ENCODE assay signal across 10 cellular contexts in genomic region chr14:56247495-56248087, GRCh38.
A peak's percentile ranks its signal among the peaks of the same experiment; 100 is the strongest.
DNase-seq lines count a peak whose midpoint lies in the region; ATAC-seq and TF ChIP-seq lines count a peak whose summit lies in the region.
"Had no signal": no experiment of that assay in that cellular context is flagged by ENCODE, and none has a peak within 500 bp of the region (broad histone marks: within the 10 kb centered on the region; RNA-seq: fewer than 3 reads in every experiment).

No MANE protein-coding gene starts in this region.

- H3K27ac ChIP-seq in OCI-LY7 (ENCODE audit: low read depth, low read length, poor library complexity, severe bottlenecking) (no peak overlapping the region), fibroblast of lung (ENCODE audit: insufficient read depth, low read length) (no peak overlapping the region)
- H3K27ac ChIP-seq: BLaER1 had no signal

- ATAC-seq in GM21526 (IDR thresholded peaks at IDR 0.05; ENCODE audit: low FRiP score, unreplicated experiment) (no peak), HG03520 (IDR thresholded peaks at IDR 0.05; ENCODE audit: unreplicated experiment) (no peak), GM19463 (IDR thresholded peaks at IDR 0.05; ENCODE audit: unreplicated experiment) (no peak)

- intact Hi-C loops in OCI-LY7 (cut with micrococcal nuclease; ENCODE audit: unreplicated experiment): no loop called here

- H3K4me1 ChIP-seq in OCI-LY7 (ENCODE audit: insufficient read depth, low read length, poor library complexity, severe bottlenecking): no peaks in the 10 kb centered on the region
- H3K4me1 ChIP-seq in fibroblast of lung (ENCODE audit: control insufficient read depth, extremely low read depth, insufficient read depth, low read length): no peaks in the 10 kb centered on the region

- H2AFZ ChIP-seq in OCI-LY7 (ENCODE audit: low read length) (no peak overlapping the region), fibroblast of lung (ENCODE audit: low read length) (no peak overlapping the region)

- H3K9ac ChIP-seq in fibroblast of lung (ENCODE audit: insufficient read depth, low read length): no peak overlapping the region
- H3K9ac ChIP-seq: BLaER1 had no signal

- POLR2A ChIA-PET in OCI-LY7 (lab: Charles Lee): no interaction called here

- H3K9me3 ChIP-seq in OCI-LY7 (ENCODE audit: low read length): no peaks in the 10 kb centered on the region
- no peaks in the 10 kb centered on the region for H3K9me3 ChIP-seq in fibroblast of lung (ENCODE audit: control insufficient read depth, insufficient read depth, low read depth, low read length)

- CTCF ChIA-PET in OCI-LY7 (lab: Charles Lee; ENCODE audit: unreplicated experiment): no interaction called here

- H4K20me1 ChIP-seq in OCI-LY7 (ENCODE audit: insufficient read depth, low read length): no peaks in the 10 kb centered on the region
- no peaks in the 10 kb centered on the region for H4K20me1 ChIP-seq in fibroblast of lung (ENCODE audit: control insufficient read depth, extremely low read depth, insufficient read depth, low read length)

- H3K9me2 ChIP-seq in OCI-LY7 (ENCODE audit: insufficient read depth, low read length): no peaks in the 10 kb centered on the region

- no peaks in the 10 kb centered on the region for H3K27me3 ChIP-seq in fibroblast of lung (ENCODE audit: control insufficient read depth, insufficient read depth, low read length)
- H3K27me3 ChIP-seq: BLaER1 had no signal

- H3K36me3 ChIP-seq in OCI-LY7 (ENCODE audit: insufficient read depth, low read length): no peaks in the 10 kb centered on the region
- no peaks in the 10 kb centered on the region for H3K36me3 ChIP-seq in fibroblast of lung (ENCODE audit: control insufficient read depth, insufficient read depth, low read length)

- no peaks in the 10 kb centered on the region for H3K79me2 ChIP-seq in OCI-LY7 (ENCODE audit: insufficient read depth, low read depth, low read length)
- H3K79me2 ChIP-seq in fibroblast of lung (ENCODE audit: control insufficient read depth, insufficient read depth, low read length): no peaks in the 10 kb centered on the region

- TF ChIP-seq CTCF in OCI-LY7 (conservative IDR thresholded peaks at IDR 0.05; ENCODE audit: low read length): peak; percentile 74
- peak; percentile 21 to 48 for TF ChIP-seq CTCF in fibroblast of lung (conservative IDR thresholded peaks at IDR 0.05 in 1 of 2, IDR thresholded peaks at IDR 0.05 in 1 of 2; ENCODE audit: low read depth in 1 of 2, low read length in 2 of 2)
- peak; percentile 50 for TF ChIP-seq CTCF in retinal pigment epithelial cell (conservative IDR thresholded peaks at IDR 0.05; ENCODE audit: low read depth, low read length)

- DNase-seq in NCI-H82 (lab: John Stamatoyannopoulos, UW) (peak; percentile 74), NCI-H82 treated with DMSO at 0.1 percent for 48 hours (lab: John Stamatoyannopoulos, UW; ENCODE audit: unreplicated experiment) (no peak), OCI-LY7 (ENCODE audit: low spot score) (peak; percentile 18), fibroblast of lung (ENCODE audit: low read depth in 2 of 2) (peak; percentile 25 to 56), retinal pigment epithelial cell (ENCODE audit: low read depth) (no peak)
- DNase-seq: stimulated activated CD4-positive, alpha-beta T cell treated with anti-CD3 and anti-CD28 coated beads, Interleukin-4, amount 100 ng/mL, for 4 hours had no signal

- no TSS peak for BruUV-seq in OCI-LY7 (replicated peaks; lab: Mats Ljungman, UMichigan)

- H3K4me2 ChIP-seq in OCI-LY7 (ENCODE audit: low read length) (no peak overlapping the region), fibroblast of lung (ENCODE audit: extremely low read depth, insufficient read depth, low read length) (no peak overlapping the region)
- H3K4me2 ChIP-seq: BLaER1 had no signal

- H3K4me3 ChIP-seq in OCI-LY7 (ENCODE audit: low read depth, low read length, poor library complexity, severe bottlenecking) (no peak overlapping the region), fibroblast of lung (replicated peaks in 1 of 4; ENCODE audit: control extremely low read depth in 1 of 4, insufficient read depth in 1 of 4, low read depth in 3 of 4, low read length in 4 of 4) (no peak overlapping the region), retinal pigment epithelial cell (ENCODE audit: low read length) (no peak overlapping the region)
- H3K4me3 ChIP-seq: BLaER1 had no signal

Comparison
In these comparisons a context has a peak if more than half of its experiments do, and no peak if none do; other contexts are left out.
1. DNase-seq: peak in NCI-H82 (single experiment), OCI-LY7 (single experiment) and fibroblast of lung (2 of 2); none in NCI-H82 treated with DMSO at 0.1 percent for 48 hours (single experiment) and retinal pigment epithelial cell (single experiment).
2. Peak in every context shown above with its lines, with median percentiles within 50 percentile points of each other: CTCF ChIP-seq.